Comparison of ENCODE assay signal across 1 cellular context in the genomic region with DNA sequence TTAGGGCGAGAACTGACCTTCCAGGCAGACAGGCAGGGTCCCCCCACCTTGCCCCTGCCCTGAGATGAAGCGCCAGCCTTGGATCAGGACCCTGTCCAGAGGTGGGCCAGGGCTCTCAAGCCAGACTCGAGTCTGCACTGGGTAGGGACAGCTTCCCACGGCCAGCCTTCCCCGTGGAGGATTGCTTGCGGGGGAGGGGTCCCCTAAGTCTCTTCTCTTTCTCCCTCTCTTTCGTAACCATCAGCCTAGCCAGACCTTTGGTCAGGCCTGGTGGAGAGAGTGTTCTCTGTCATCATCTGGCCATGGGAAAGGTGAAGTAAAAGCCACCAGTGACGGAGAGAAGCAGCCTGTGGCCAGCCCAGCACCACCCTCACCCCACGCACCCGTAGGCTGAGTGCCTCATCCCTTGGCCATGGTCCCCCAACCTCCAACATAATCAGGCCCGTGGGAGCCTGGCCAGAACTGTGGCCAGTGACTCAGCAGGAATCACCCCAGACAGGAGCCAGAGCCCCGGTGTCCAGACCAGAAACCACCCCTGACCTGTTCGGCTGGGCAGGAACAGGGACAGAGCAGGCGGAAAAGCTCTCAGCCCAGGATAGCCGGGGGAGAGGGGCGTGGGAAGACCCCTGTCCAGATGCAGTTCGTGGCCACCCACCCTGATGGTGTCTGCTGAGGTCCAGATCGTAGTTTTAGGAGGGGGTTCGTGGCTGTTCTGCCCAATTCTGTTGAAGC.
A peak's percentile ranks its signal among the peaks of the same experiment; 100 is the strongest.
TF ChIP-seq lines count a peak whose summit lies in the region.

No MANE protein-coding gene starts in this region.

TF ChIP-seq in HepG2, 621 proteins besides CTCF, POLR2A, EP300 and RAD21 (continued from another document and continues in another):
- TF ChIP-seq, protein P1, sequence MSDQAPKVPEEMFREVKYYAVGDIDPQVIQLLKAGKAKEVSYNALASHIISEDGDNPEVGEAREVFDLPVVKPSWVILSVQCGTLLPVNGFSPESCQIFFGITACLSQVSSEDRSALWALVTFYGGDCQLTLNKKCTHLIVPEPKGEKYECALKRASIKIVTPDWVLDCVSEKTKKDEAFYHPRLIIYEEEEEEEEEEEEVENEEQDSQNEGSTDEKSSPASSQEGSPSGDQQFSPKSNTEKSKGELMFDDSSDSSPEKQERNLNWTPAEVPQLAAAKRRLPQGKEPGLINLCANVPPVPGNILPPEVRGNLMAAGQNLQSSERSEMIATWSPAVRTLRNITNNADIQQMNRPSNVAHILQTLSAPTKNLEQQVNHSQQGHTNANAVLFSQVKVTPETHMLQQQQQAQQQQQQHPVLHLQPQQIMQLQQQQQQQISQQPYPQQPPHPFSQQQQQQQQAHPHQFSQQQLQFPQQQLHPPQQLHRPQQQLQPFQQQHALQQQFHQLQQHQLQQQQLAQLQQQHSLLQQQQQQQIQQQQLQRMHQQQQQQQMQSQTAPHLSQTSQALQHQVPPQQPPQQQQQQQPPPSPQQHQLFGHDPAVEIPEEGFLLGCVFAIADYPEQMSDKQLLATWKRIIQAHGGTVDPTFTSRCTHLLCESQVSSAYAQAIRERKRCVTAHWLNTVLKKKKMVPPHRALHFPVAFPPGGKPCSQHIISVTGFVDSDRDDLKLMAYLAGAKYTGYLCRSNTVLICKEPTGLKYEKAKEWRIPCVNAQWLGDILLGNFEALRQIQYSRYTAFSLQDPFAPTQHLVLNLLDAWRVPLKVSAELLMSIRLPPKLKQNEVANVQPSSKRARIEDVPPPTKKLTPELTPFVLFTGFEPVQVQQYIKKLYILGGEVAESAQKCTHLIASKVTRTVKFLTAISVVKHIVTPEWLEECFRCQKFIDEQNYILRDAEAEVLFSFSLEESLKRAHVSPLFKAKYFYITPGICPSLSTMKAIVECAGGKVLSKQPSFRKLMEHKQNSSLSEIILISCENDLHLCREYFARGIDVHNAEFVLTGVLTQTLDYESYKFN (CRISPR knock-in tag; conservative IDR thresholded peaks at IDR 0.05) = peak; percentile 74
- TF ChIP-seq, protein P2, sequence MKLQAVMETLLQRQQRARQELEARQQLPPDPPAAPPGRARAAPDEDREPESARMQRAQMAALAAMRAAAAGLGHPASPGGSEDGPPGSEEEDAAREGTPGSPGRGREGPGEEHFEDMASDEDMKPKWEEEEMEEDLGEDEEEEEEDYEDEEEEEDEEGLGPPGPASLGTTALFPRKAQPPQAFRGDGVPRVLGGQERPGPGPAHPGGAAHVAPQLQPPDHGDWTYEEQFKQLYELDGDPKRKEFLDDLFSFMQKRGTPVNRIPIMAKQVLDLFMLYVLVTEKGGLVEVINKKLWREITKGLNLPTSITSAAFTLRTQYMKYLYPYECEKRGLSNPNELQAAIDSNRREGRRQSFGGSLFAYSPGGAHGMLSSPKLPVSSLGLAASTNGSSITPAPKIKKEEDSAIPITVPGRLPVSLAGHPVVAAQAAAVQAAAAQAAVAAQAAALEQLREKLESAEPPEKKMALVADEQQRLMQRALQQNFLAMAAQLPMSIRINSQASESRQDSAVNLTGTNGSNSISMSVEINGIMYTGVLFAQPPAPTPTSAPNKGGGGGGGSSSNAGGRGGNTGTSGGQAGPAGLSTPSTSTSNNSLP (IDR thresholded peaks at IDR 0.05; ENCODE audit: low read depth, low read length) = no peak
- no peak for TF ChIP-seq CBX2 (IDR thresholded peaks at IDR 0.05; ENCODE audit: low read depth, low read length)
- TF ChIP-seq CBX2 (CRISPR knock-in tag; IDR thresholded peaks at IDR 0.05; ENCODE audit: low read depth) = no peak
- TF ChIP-seq FOXA3 (CRISPR knock-in tag; IDR thresholded peaks at IDR 0.05) = peak; percentile 36; the same call in 1 of the 2 replicates
- peak; percentile 87 for TF ChIP-seq GATAD2A (CRISPR knock-in tag; IDR thresholded peaks at IDR 0.05)
- TF ChIP-seq, protein P3, sequence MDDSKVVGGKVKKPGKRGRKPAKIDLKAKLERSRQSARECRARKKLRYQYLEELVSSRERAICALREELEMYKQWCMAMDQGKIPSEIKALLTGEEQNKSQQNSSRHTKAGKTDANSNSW (CRISPR knock-in tag; IDR thresholded peaks at IDR 0.05; ENCODE audit: borderline replicate concordance) = no peak
- TF ChIP-seq ZSCAN25 (CRISPR knock-in tag; IDR thresholded peaks at IDR 0.05) = peak; percentile 84
- no peak for TF ChIP-seq SMARCC2 (IDR thresholded peaks at IDR 0.05)
- peak; percentile 46 for TF ChIP-seq BORCS8-MEF2B (CRISPR knock-in tag; IDR thresholded peaks at IDR 0.05)
- TF ChIP-seq, protein P4, sequence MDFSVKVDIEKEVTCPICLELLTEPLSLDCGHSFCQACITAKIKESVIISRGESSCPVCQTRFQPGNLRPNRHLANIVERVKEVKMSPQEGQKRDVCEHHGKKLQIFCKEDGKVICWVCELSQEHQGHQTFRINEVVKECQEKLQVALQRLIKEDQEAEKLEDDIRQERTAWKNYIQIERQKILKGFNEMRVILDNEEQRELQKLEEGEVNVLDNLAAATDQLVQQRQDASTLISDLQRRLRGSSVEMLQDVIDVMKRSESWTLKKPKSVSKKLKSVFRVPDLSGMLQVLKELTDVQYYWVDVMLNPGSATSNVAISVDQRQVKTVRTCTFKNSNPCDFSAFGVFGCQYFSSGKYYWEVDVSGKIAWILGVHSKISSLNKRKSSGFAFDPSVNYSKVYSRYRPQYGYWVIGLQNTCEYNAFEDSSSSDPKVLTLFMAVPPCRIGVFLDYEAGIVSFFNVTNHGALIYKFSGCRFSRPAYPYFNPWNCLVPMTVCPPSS (IDR thresholded peaks at IDR 0.05) = no peak
- no peak for TF ChIP-seq KDM1A (CRISPR knock-in tag; IDR thresholded peaks at IDR 0.05)
- no peak for TF ChIP-seq FOSL1 (CRISPR knock-in tag; IDR thresholded peaks at IDR 0.05; ENCODE audit: borderline replicate concordance)
- TF ChIP-seq TGIF2 (CRISPR knock-in tag; IDR thresholded peaks at IDR 0.05) = peak; percentile 83; the same call in 1 of the 2 replicates
- TF ChIP-seq NR2F1 (CRISPR knock-in tag; IDR thresholded peaks at IDR 0.05) = 0 out of 4 replicates have a peak, but pooled peaks of 1 of the 2 experiments have one; percentile 35
- no peak for TF ChIP-seq ZNF335 (CRISPR knock-in tag; IDR thresholded peaks at IDR 0.05)
- peak; percentile 13; the same call in 1 of the 2 replicates for TF ChIP-seq SOX13 (IDR thresholded peaks at IDR 0.05)
- TF ChIP-seq SOX13 (CRISPR knock-in tag; conservative IDR thresholded peaks at IDR 0.05 in 1 of 2, IDR thresholded peaks at IDR 0.05 in 1 of 2) = no peak
- TF ChIP-seq ZNF282 (IDR thresholded peaks at IDR 0.05; ENCODE audit: partially characterized antibody) = no peak
- TF ChIP-seq, protein P5, sequence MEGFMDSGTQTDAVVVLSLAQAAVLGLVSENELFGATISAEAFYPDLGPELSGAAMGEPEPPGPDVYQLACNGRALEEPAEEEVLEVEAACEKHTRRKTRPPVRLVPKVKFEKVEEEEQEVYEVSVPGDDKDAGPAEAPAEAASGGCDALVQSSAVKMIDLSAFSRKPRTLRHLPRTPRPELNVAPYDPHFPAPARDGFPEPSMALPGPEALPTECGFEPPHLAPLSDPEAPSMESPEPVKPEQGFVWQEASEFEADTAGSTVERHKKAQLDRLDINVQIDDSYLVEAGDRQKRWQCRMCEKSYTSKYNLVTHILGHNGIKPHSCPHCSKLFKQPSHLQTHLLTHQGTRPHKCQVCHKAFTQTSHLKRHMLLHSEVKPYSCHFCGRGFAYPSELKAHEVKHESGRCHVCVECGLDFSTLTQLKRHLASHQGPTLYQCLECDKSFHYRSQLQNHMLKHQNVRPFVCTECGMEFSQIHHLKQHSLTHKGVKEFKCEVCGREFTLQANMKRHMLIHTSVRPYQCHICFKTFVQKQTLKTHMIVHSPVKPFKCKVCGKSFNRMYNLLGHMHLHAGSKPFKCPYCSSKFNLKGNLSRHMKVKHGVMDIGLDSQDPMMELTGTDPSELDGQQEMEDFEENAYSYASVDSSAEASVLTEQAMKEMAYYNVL (CRISPR knock-in tag; IDR thresholded peaks at IDR 0.05; ENCODE audit: borderline replicate concordance) = peak; percentile 94
- no peak for TF ChIP-seq TRIM24 (CRISPR knock-in tag; IDR thresholded peaks at IDR 0.05)
- peak; percentile 68; the same call in 1 of the 2 replicates for TF ChIP-seq THAP11 (CRISPR knock-in tag; IDR thresholded peaks at IDR 0.05)
- peak; percentile 58; the same call in 1 of the 2 replicates for TF ChIP-seq KDM3A (CRISPR knock-in tag; IDR thresholded peaks at IDR 0.05; ENCODE audit: low read depth)
- TF ChIP-seq, protein P6, sequence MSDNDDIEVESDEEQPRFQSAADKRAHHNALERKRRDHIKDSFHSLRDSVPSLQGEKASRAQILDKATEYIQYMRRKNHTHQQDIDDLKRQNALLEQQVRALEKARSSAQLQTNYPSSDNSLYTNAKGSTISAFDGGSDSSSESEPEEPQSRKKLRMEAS (IDR thresholded peaks at IDR 0.05) = peak; percentile 12; the same call in 1 of the 2 replicates
- 0 out of 2 replicates have a peak, but pooled peaks have one; percentile 18 for TF ChIP-seq ZNF121 (CRISPR knock-in tag; IDR thresholded peaks at IDR 0.05)
- no peak for TF ChIP-seq ZSCAN20 (CRISPR knock-in tag; IDR thresholded peaks at IDR 0.05; ENCODE audit: borderline replicate concordance)
- peak; percentile 43; the same call in 1 of the 2 replicates for TF ChIP-seq GABPB1 (CRISPR knock-in tag; IDR thresholded peaks at IDR 0.05)
- TF ChIP-seq NFKBIZ (CRISPR knock-in tag; IDR thresholded peaks at IDR 0.05) = peak; percentile 69; the same call in 1 of the 2 replicates
- TF ChIP-seq SP1 (IDR thresholded peaks at IDR 0.05) = no peak
- TF ChIP-seq SP1 (CRISPR knock-in tag; IDR thresholded peaks at IDR 0.05) = 0 out of 2 replicates have a peak, but pooled peaks have one; percentile 28
- peak; percentile 55; the same call in 1 of the 2 replicates for TF ChIP-seq NCOR1 (IDR thresholded peaks at IDR 0.05; ENCODE audit: borderline replicate concordance, low read length)
- 0 out of 2 replicates have a peak, but pooled peaks have one; percentile 13 for TF ChIP-seq ZNF550 (CRISPR knock-in tag; IDR thresholded peaks at IDR 0.05; ENCODE audit: borderline replicate concordance)
- TF ChIP-seq ZNF879 (CRISPR knock-in tag; IDR thresholded peaks at IDR 0.05) = no peak
- TF ChIP-seq, protein P7, sequence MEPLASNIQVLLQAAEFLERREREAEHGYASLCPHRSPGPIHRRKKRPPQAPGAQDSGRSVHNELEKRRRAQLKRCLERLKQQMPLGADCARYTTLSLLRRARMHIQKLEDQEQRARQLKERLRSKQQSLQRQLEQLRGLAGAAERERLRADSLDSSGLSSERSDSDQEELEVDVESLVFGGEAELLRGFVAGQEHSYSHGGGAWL (CRISPR knock-in tag; IDR thresholded peaks at IDR 0.05) = 0 out of 2 replicates have a peak, but pooled peaks have one; percentile 16
- TF ChIP-seq, protein P8, sequence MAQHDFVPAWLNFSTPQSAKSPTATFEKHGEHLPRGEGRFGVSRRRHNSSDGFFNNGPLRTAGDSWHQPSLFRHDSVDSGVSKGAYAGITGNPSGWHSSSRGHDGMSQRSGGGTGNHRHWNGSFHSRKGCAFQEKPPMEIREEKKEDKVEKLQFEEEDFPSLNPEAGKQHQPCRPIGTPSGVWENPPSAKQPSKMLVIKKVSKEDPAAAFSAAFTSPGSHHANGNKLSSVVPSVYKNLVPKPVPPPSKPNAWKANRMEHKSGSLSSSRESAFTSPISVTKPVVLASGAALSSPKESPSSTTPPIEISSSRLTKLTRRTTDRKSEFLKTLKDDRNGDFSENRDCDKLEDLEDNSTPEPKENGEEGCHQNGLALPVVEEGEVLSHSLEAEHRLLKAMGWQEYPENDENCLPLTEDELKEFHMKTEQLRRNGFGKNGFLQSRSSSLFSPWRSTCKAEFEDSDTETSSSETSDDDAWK (CRISPR knock-in tag; IDR thresholded peaks at IDR 0.05) = no peak
- no peak for TF ChIP-seq ETV6 (CRISPR knock-in tag; conservative IDR thresholded peaks at IDR 0.05)
- TF ChIP-seq CEBPG (CRISPR knock-in tag; IDR thresholded peaks at IDR 0.05) = peak; percentile 88
- 0 out of 2 replicates have a peak, but pooled peaks have one; percentile 40 for TF ChIP-seq PHF21A (CRISPR knock-in tag; IDR thresholded peaks at IDR 0.05)
- TF ChIP-seq ZNF746 (CRISPR knock-in tag; IDR thresholded peaks at IDR 0.05) = 0 out of 2 replicates have a peak, but pooled peaks have one; percentile 19
- TF ChIP-seq ZKSCAN5 (CRISPR knock-in tag; IDR thresholded peaks at IDR 0.05) = 0 out of 2 replicates have a peak, but pooled peaks have one; percentile 51
- peak; percentile 72; the same call in 1 of the 2 replicates for TF ChIP-seq ZNF552 (CRISPR knock-in tag; IDR thresholded peaks at IDR 0.05; ENCODE audit: borderline replicate concordance)
- TF ChIP-seq NR2F6 (IDR thresholded peaks at IDR 0.05) = peak; percentile 63; the same call in 1 of the 2 replicates
- peak; percentile 54; the same call in 1 of the 2 replicates for TF ChIP-seq NR2F6 (CRISPR knock-in tag; IDR thresholded peaks at IDR 0.05)
- TF ChIP-seq, protein P9, sequence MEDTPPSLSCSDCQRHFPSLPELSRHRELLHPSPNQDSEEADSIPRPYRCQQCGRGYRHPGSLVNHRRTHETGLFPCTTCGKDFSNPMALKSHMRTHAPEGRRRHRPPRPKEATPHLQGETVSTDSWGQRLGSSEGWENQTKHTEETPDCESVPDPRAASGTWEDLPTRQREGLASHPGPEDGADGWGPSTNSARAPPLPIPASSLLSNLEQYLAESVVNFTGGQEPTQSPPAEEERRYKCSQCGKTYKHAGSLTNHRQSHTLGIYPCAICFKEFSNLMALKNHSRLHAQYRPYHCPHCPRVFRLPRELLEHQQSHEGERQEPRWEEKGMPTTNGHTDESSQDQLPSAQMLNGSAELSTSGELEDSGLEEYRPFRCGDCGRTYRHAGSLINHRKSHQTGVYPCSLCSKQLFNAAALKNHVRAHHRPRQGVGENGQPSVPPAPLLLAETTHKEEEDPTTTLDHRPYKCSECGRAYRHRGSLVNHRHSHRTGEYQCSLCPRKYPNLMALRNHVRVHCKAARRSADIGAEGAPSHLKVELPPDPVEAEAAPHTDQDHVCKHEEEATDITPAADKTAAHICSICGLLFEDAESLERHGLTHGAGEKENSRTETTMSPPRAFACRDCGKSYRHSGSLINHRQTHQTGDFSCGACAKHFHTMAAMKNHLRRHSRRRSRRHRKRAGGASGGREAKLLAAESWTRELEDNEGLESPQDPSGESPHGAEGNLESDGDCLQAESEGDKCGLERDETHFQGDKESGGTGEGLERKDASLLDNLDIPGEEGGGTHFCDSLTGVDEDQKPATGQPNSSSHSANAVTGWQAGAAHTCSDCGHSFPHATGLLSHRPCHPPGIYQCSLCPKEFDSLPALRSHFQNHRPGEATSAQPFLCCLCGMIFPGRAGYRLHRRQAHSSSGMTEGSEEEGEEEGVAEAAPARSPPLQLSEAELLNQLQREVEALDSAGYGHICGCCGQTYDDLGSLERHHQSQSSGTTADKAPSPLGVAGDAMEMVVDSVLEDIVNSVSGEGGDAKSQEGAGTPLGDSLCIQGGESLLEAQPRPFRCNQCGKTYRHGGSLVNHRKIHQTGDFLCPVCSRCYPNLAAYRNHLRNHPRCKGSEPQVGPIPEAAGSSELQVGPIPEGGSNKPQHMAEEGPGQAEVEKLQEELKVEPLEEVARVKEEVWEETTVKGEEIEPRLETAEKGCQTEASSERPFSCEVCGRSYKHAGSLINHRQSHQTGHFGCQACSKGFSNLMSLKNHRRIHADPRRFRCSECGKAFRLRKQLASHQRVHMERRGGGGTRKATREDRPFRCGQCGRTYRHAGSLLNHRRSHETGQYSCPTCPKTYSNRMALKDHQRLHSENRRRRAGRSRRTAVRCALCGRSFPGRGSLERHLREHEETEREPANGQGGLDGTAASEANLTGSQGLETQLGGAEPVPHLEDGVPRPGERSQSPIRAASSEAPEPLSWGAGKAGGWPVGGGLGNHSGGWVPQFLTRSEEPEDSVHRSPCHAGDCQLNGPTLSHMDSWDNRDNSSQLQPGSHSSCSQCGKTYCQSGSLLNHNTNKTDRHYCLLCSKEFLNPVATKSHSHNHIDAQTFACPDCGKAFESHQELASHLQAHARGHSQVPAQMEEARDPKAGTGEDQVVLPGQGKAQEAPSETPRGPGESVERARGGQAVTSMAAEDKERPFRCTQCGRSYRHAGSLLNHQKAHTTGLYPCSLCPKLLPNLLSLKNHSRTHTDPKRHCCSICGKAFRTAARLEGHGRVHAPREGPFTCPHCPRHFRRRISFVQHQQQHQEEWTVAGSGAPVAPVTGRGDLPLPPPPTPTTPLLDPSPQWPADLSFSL (CRISPR knock-in tag; IDR thresholded peaks at IDR 0.05) = peak; percentile 53; the same call in 1 of the 2 replicates
- TF ChIP-seq POLR2G (IDR thresholded peaks at IDR 0.05; ENCODE audit: low read depth, low read length) = peak; percentile 75
